Comparison of ENCODE assay signal across 18 cellular contexts in genomic region chr7:117203205-117203604, GRCh38.
DNase-seq lines count a peak whose midpoint lies in the region; ATAC-seq and TF ChIP-seq lines count a peak whose summit lies in the region.
"Had no signal": no experiment of that assay in that cellular context is flagged by ENCODE, and none has a peak within 500 bp of the region (broad histone marks: within the 10 kb centered on the region; RNA-seq: fewer than 3 reads in every experiment).

No MANE protein-coding gene starts in this region.

- peak overlapping the region; percentile 36; the same call in 1 of the 2 replicates for H3K18ac ChIP-seq in IMR-90 (ENCODE audit: low read depth, low read length)

- TF ChIP-seq CTCF in right atrium auricular region (IDR thresholded peaks at IDR 0.05) (no peak), heart left ventricle (IDR thresholded peaks at IDR 0.05) (no peak), left ventricle myocardium inferior (IDR thresholded peaks at IDR 0.05; ENCODE audit: borderline replicate concordance) (no peak), IMR-90 (conservative IDR thresholded peaks at IDR 0.05; ENCODE audit: low read depth, low read length) (no peak), fibroblast of the aortic adventitia (IDR thresholded peaks at IDR 0.05; ENCODE audit: insufficient read depth, low read length) (no peak)

- H3K9ac ChIP-seq in IMR-90 (ENCODE audit: low read depth, low read length), result no peak overlapping the region
- H3K9ac ChIP-seq: BLaER1 treated with 17β-estradiol and CSF1 and Interleukin-3, amounts not matched to agents 10 nM and 100 nM had no signal

- peak; percentile 71 for ATAC-seq in Right ventricle myocardium superior (ENCODE audit: poor library complexity)
- ATAC-seq in heart left ventricle, result peak in 3 of 4 donors; percentile 46 to 53 (median 48)
- ATAC-seq in IMR-90 (ENCODE audit: low read depth), result no peak
- ATAC-seq: A549; CD8-positive, alpha-beta T cell had no signal

- H3K27me3 ChIP-seq in right atrium auricular region (no peaks in the 10 kb centered on the region), heart left ventricle (no peaks in the 10 kb centered on the region), left ventricle myocardium inferior (ENCODE audit: low read depth) (no peaks in the 10 kb centered on the region), IMR-90 (ENCODE audit: control insufficient read depth, insufficient read depth, low read length) (no peaks in the 10 kb centered on the region)
- H3K27me3 ChIP-seq: BLaER1 treated with 17β-estradiol and CSF1 and Interleukin-3, amounts not matched to agents 10 nM and 100 nM had no signal

- no peak overlapping the region for H3K23ac ChIP-seq in IMR-90 (ENCODE audit: low read depth, low read length)

- dilution Hi-C loops in IMR-90 (cut with HindIII; ENCODE audit: low sequenced_read_pairs, unreplicated experiment), result no loop called here

- H3K27ac ChIP-seq in right atrium auricular region, result no peak overlapping the region
- no peak overlapping the region for H3K27ac ChIP-seq in heart left ventricle
- no peak overlapping the region for H3K27ac ChIP-seq in left ventricle myocardium inferior (replicated peaks)
- no peak overlapping the region for H3K27ac ChIP-seq in IMR-90 (ENCODE audit: insufficient read depth, low read length)
- H3K27ac ChIP-seq: 22Rv1; A549; BLaER1 treated with 17β-estradiol and CSF1 and Interleukin-3, amounts not matched to agents 10 nM and 100 nM; C4-2B had no signal

- no peaks in the 10 kb centered on the region for H4K20me1 ChIP-seq in IMR-90 (ENCODE audit: insufficient read depth, low read length)
- H4K20me1 ChIP-seq: BLaER1 treated with 17β-estradiol and CSF1 and Interleukin-3, amounts not matched to agents 10 nM and 100 nM had no signal

- no peak overlapping the region for H4K91ac ChIP-seq in IMR-90 (ENCODE audit: insufficient read depth, low read depth, low read length)

- DNase-seq in Right ventricle myocardium superior (no peak), right atrium auricular region (ENCODE audit: low spot score) (no peak), heart left ventricle (no peak), left ventricle myocardium inferior (no peak), IMR-90 (no peak), fibroblast of the aortic adventitia (ENCODE audit: low read depth) (peak; percentile 45), SKM-1 (lab: John Stamatoyannopoulos, UW; ENCODE audit: unreplicated experiment) (no peak)
- DNase-seq: AML-193; Caco-2; Calu3; CD4-positive, alpha-beta T cell; CD8-positive, alpha-beta T cell; DMS79 treated with DMSO at 0.1 percent for 48 hours; GF-D8 had no signal

- intact Hi-C loops in Right ventricle myocardium superior (cut with DNase I) (no loop called here), heart left ventricle (cut with DNase I) (no loop called here), left ventricle myocardium inferior (cut with micrococcal nuclease) (no loop called here), IMR-90 (cut with micrococcal nuclease) (no loop called here)

- no peak overlapping the region for H3K56ac ChIP-seq in IMR-90 (ENCODE audit: extremely low read depth, insufficient read depth, low read length)

- H3K36me3 ChIP-seq in right atrium auricular region (peaks cover 7% of the 10 kb centered on the region), heart left ventricle (peaks cover 0 to 14% (median 0%) of the 10 kb centered on the region in 9 donors), left ventricle myocardium inferior (no peaks in the 10 kb centered on the region), IMR-90 (ENCODE audit: control insufficient read depth, insufficient read depth, low read length) (no peaks in the 10 kb centered on the region)

- no peak overlapping the region for H3K4ac ChIP-seq in IMR-90 (ENCODE audit: low read depth, low read length)

- H2BK20ac ChIP-seq in IMR-90 (ENCODE audit: low read depth, low read length), result no peak overlapping the region

- no peaks in the 10 kb centered on the region; a peak in 1 of 4 replicates for H3K79me1 ChIP-seq in IMR-90 (ENCODE audit: low read depth in 1 of 2, low read length in 2 of 2)

- BruUV-seq in IMR-90 (replicated peaks; lab: Mats Ljungman, UMichigan), result no TSS peak

- no peak overlapping the region for H4K5ac ChIP-seq in IMR-90 (ENCODE audit: low read depth, low read length)

- no peak overlapping the region for H2AK5ac ChIP-seq in IMR-90 (ENCODE audit: low read depth, low read length)

- peaks cover 7% of the 10 kb centered on the region; the same call in 1 of the 2 replicates for H3K9me1 ChIP-seq in IMR-90 (ENCODE audit: insufficient read depth, low read length)

- no peak overlapping the region for H2AFZ ChIP-seq in IMR-90 (replicated peaks; ENCODE audit: low read length, poor library complexity)

- 74 to 94% (median 84%) methylated on average over 1 of the region's 1 CpG for WGBS in heart left ventricle, 4 donors
- WGBS in IMR-90 (ENCODE audit: extremely low coverage in 2 of 2, insufficient read length in 1 of 2), 2 experiments, result no CpG with 5 or more reads among the region's 1 CpG

- no peak overlapping the region for H2BK5ac ChIP-seq in IMR-90 (ENCODE audit: low read depth, low read length, poor library complexity, severe bottlenecking)

- no peak for TF ChIP-seq RAD21 in IMR-90 (IDR thresholded peaks at IDR 0.05; ENCODE audit: low read length)

- H2BK120ac ChIP-seq in IMR-90 (ENCODE audit: low read depth, low read length), result no peak overlapping the region

- CTCF ChIA-PET in IMR-90 (lab: Yijun Ruan, JAX), result interaction anchor here (1.1 to 1.4 kb wide), 2 partner anchors 9 to 77 kb away, joined by 3 to 6 read pairs; no protein-coding TSS in a partner anchor

- in situ Hi-C loops in IMR-90 (cut with MboI; ENCODE audit: low sequenced_read_pairs), result no loop called here

- no peak overlapping the region for H2AK9ac ChIP-seq in IMR-90 (replicated peaks; ENCODE audit: low read depth, low read length, poor library complexity)

- H3K4me3 ChIP-seq in right atrium auricular region (no peak overlapping the region), heart left ventricle (no peak overlapping the region), left ventricle myocardium inferior (no peak overlapping the region), IMR-90 (ENCODE audit: insufficient read depth, low read depth, low read length) (no peak overlapping the region), fibroblast of the aortic adventitia (ENCODE audit: low read depth, low read length) (no peak overlapping the region)
- H3K4me3 ChIP-seq: A549; BLaER1 treated with 17β-estradiol and CSF1 and Interleukin-3, amounts not matched to agents 10 nM and 100 nM had no signal

- no peaks in the 10 kb centered on the region for H3K9me3 ChIP-seq in right atrium auricular region
- no peaks in the 10 kb centered on the region for H3K9me3 ChIP-seq in heart left ventricle
- no peaks in the 10 kb centered on the region for H3K9me3 ChIP-seq in left ventricle myocardium inferior (replicated peaks)
- no peaks in the 10 kb centered on the region for H3K9me3 ChIP-seq in IMR-90 (ENCODE audit: control insufficient read depth, insufficient read depth, low read length)
- H3K9me3 ChIP-seq: A549; BLaER1 treated with 17β-estradiol and CSF1 and Interleukin-3, amounts not matched to agents 10 nM and 100 nM; Caco-2 had no signal

- H3K4me1 ChIP-seq in right atrium auricular region (peaks cover 0 to 5% of the 10 kb centered on the region in 2 donors), heart left ventricle (peaks cover 0 to 9% (median 0%) of the 10 kb centered on the region in 12 donors), left ventricle myocardium inferior (peaks cover 10% of the 10 kb centered on the region), IMR-90 (ENCODE audit: control insufficient read depth, insufficient read depth, low read length) (peaks cover 5% of the 10 kb centered on the region)
- H3K4me1 ChIP-seq: A549; BLaER1 treated with 17β-estradiol and CSF1 and Interleukin-3, amounts not matched to agents 10 nM and 100 nM; Caco-2 had no signal

- no peak overlapping the region for H3K14ac ChIP-seq in IMR-90 (replicated peaks; ENCODE audit: low read depth, low read length)

- H2BK15ac ChIP-seq in IMR-90 (ENCODE audit: low read depth, low read length), result no peak overlapping the region

- TF ChIP-seq POLR2A in heart left ventricle (IDR thresholded peaks at IDR 0.05) (no peak), IMR-90 (IDR thresholded peaks at IDR 0.05; ENCODE audit: low read depth, low read length) (no peak)

- H4K8ac ChIP-seq in IMR-90 (ENCODE audit: low read depth in 2 of 2, low read length in 2 of 2), result no peak overlapping the region; a peak in 1 of 4 replicates

- no peak overlapping the region for H3K4me2 ChIP-seq in IMR-90 (ENCODE audit: low read depth, low read length)
- H3K4me2 ChIP-seq: A549; BLaER1 treated with 17β-estradiol and CSF1 and Interleukin-3, amounts not matched to agents 10 nM and 100 nM had no signal

- POLR2A ChIA-PET in IMR-90 (lab: Charles Lee; ENCODE audit: unreplicated experiment), result no interaction called here

TF ChIP-seq in IMR-90, 13 proteins besides CTCF, POLR2A, EP300 and RAD21 (continues in another document):
- TF ChIP-seq USF2 (IDR thresholded peaks at IDR 0.05; ENCODE audit: low read depth, low read length) (no peak), MAFK (IDR thresholded peaks at IDR 0.05; ENCODE audit: low read depth, low read length) (no peak), MXI1 (IDR thresholded peaks at IDR 0.05; ENCODE audit: borderline replicate concordance, low read depth, low read length) (no peak), SMC3 (IDR thresholded peaks at IDR 0.05; ENCODE audit: low read depth, low read length) (no peak), RFX5 (IDR thresholded peaks at IDR 0.05; ENCODE audit: low read depth, low read length) (no peak), CHD1 (IDR thresholded peaks at IDR 0.05; ENCODE audit: low read depth, low read length) (no peak), FOS (IDR thresholded peaks at IDR 0.05; ENCODE audit: low read depth, low read length) (no peak), ELK1 (IDR thresholded peaks at IDR 0.05; ENCODE audit: borderline replicate concordance, low read depth, low read length) (no peak), CEBPB (IDR thresholded peaks at IDR 0.05; ENCODE audit: low read depth, low read length) (no peak)
